ENCODE assay signal across 1 cellular context in genomic region chr17:64540118-64540776, GRCh38.
TF ChIP-seq lines count a peak whose summit lies in the region.

No MANE protein-coding gene starts in this region.

TF ChIP-seq in GM12878, 131 proteins besides CTCF, POLR2A, EP300 and RAD21:
- no peak for TF ChIP-seq KAT2A (conservative IDR thresholded peaks at IDR 0.05; ENCODE audit: control insufficient read depth, low read depth, low read length)
- TF ChIP-seq SMAD1 (IDR thresholded peaks at IDR 0.05; ENCODE audit: low read depth, partially characterized antibody) = no peak
- TF ChIP-seq USF1 (IDR thresholded peaks at IDR 0.05; ENCODE audit: borderline replicate concordance, extremely low read length, insufficient read depth, low read depth, low read length) = no peak
- TF ChIP-seq POLR2AphosphoS5 (IDR thresholded peaks at IDR 0.05; ENCODE audit: low read length) = no peak
- TF ChIP-seq USF2 (IDR thresholded peaks at IDR 0.05; ENCODE audit: borderline replicate concordance, low read depth, low read length) = no peak
- TF ChIP-seq FOXK2 (IDR thresholded peaks at IDR 0.05) = no peak
- TF ChIP-seq BHLHE40 (IDR thresholded peaks at IDR 0.05; ENCODE audit: borderline replicate concordance in 1 of 2, low read depth in 2 of 2, low read length in 1 of 2) = no peak
- no peak for TF ChIP-seq BRCA1 (IDR thresholded peaks at IDR 0.05; ENCODE audit: low read depth, low read length)
- TF ChIP-seq SMAD5 (IDR thresholded peaks at IDR 0.05; ENCODE audit: low read depth) = no peak
- no peak for TF ChIP-seq CREM (IDR thresholded peaks at IDR 0.05; ENCODE audit: low read depth)
- no peak for TF ChIP-seq FOXM1 (IDR thresholded peaks at IDR 0.05; ENCODE audit: low read depth, low read length)
- no peak for TF ChIP-seq SREBF1 (IDR thresholded peaks at IDR 0.05; ENCODE audit: low read length)
- TF ChIP-seq SMC3 (IDR thresholded peaks at IDR 0.05; ENCODE audit: borderline replicate concordance, low read length) = no peak
- TF ChIP-seq NR2C1 (IDR thresholded peaks at IDR 0.05) = no peak
- no peak for TF ChIP-seq IKZF2 (IDR thresholded peaks at IDR 0.05)
- no peak for TF ChIP-seq PBX3 (IDR thresholded peaks at IDR 0.05; ENCODE audit: insufficient replicate concordance, low read depth, low read length)
